Comparison of ENCODE assay signal across 9 cellular contexts in the genomic region with DNA sequence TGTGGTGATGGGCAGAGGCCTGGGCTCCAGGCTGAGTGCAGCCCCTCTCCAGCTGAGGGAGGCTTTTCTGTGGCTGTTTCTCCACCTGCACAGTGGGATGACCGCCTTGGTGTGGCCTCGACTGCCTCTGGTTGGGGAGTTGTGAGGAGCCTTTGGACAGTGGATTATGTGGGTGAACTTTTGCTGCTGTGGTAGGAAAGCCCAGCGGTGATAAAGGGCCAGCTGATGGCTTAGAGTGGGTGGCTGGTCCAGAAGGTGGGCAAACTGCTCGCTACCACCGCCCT. TPM values are rescaled to one million over a fixed set of nuclear protein-coding genes. Genes with fewer than 3 reads are reported as not detected.
A peak's percentile ranks its signal among the peaks of the same experiment; 100 is the strongest.
DNase-seq lines count a peak whose midpoint lies in the region; ATAC-seq, FAIRE-seq and TF ChIP-seq lines count a peak whose summit lies in the region.
"Had no signal": no experiment of that assay in that cellular context is flagged by ENCODE, and none has a peak within 500 bp of the region (broad histone marks: within the 10 kb centered on the region; RNA-seq: fewer than 3 reads in every experiment).

No MANE protein-coding gene starts in this region.

- TF ChIP-seq POLR2A in adrenal gland (IDR thresholded peaks at IDR 0.05): no peak
- TF ChIP-seq POLR2A in HepG2 (IDR thresholded peaks at IDR 0.05; ENCODE audit: insufficient read depth in 1 of 2, low read depth in 2 of 2, low read length in 2 of 2): no peak

- H4K20me1 ChIP-seq in HepG2 (ENCODE audit: insufficient read depth, low read length): no peaks in the 10 kb centered on the region

- peak overlapping the region; percentile 84 for H3K4me2 ChIP-seq in HepG2 (ENCODE audit: low read depth, low read length)

- no peaks in the 10 kb centered on the region for H3K9me3 ChIP-seq in adrenal gland (replicated peaks in 1 of 3)
- no peaks in the 10 kb centered on the region for H3K9me3 ChIP-seq in HepG2 (ENCODE audit: low read length)
- no peaks in the 10 kb centered on the region for H3K9me3 ChIP-seq in thoracic aorta

- H3K27ac ChIP-seq in adrenal gland (peak overlapping the region in 4 of 5 donors; percentile 88 to 95 (median 91)), HepG2 (ENCODE audit: extremely low read length, insufficient read depth, low read length) (peak overlapping the region; percentile 94), thoracic aorta (no peak overlapping the region)

- no peak for DNase-seq in activated T-cell treated with anti-CD3 and anti-CD28 coated beads, Interleukin-2, amount 50 U/mL, for 24 hours
- no peak for DNase-seq in activated T-cell treated with anti-CD3 and anti-CD28 coated beads, Interleukin-2, amount 50 U/mL, for 48 hours
- peak in 1 of 7 donors; percentile 57 for DNase-seq in adrenal gland
- DNase-seq in HepG2 (ENCODE audit: low spot score): no peak
- DNase-seq in thoracic aorta (ENCODE audit: low spot score): no peak
- DNase-seq in NCI-H2171 treated with DMSO at 0.1 percent for 48 hours (lab: John Stamatoyannopoulos, UW): no peak
- DNase-seq in NCI-H446 (lab: John Stamatoyannopoulos, UW): no peak

- H3K27ac Mint-ChIP-seq in activated T-cell treated with anti-CD3 and anti-CD28 coated beads, Interleukin-2, amount 50 U/mL, for 24 hours: peak overlapping the region; percentile 99

- H3K4me1 ChIP-seq in adrenal gland (replicated peaks in 1 of 2) (peaks cover 28 to 45% of the 10 kb centered on the region in 2 donors), HepG2 (ENCODE audit: insufficient read depth, low read length) (peaks cover 63% of the 10 kb centered on the region), thoracic aorta (ENCODE audit: control insufficient read depth in 1 of 2, low read depth in 2 of 2) (peaks cover 13 to 44% of the 10 kb centered on the region in 2 donors)

- peak overlapping the region; percentile 88 for H3K9ac ChIP-seq in HepG2 (ENCODE audit: insufficient read depth, low read depth, low read length)

- POLR2A ChIA-PET in HepG2 (lab: Yijun Ruan, JAX): interaction anchor here (0.9 to 5.5 kb wide), 16 partner anchors 13 to 122 kb away, joined by 3 to 103 read pairs (median 5); a partner anchor contains a TSS

- H2AFZ ChIP-seq in HepG2 (ENCODE audit: low read length): no peak overlapping the region

- peaks cover 43% of the 10 kb centered on the region for H3K4me1 Mint-ChIP-seq in activated T-cell treated with anti-CD3 and anti-CD28 coated beads, Interleukin-2, amount 50 U/mL, for 24 hours (ENCODE audit: low read depth)

- peaks cover 31% of the 10 kb centered on the region for H3K27me3 Mint-ChIP-seq in activated T-cell treated with anti-CD3 and anti-CD28 coated beads, Interleukin-2, amount 50 U/mL, for 24 hours

- FAIRE-seq in HepG2 (lab: Jason Lieb, UNC): no peak

- H3K79me2 ChIP-seq in HepG2 (ENCODE audit: insufficient read depth, low read length): peaks cover 15% of the 10 kb centered on the region

- H3K36me3 Mint-ChIP-seq in activated T-cell treated with anti-CD3 and anti-CD28 coated beads, Interleukin-2, amount 50 U/mL, for 24 hours (ENCODE audit: low read depth): peaks cover 27% of the 10 kb centered on the region

- TF ChIP-seq EP300 in HepG2 (IDR thresholded peaks at IDR 0.05; ENCODE audit: low read depth in 2 of 2, low read length in 2 of 2): no peak
- TF ChIP-seq EP300 in HepG2 (CRISPR knock-in tag; IDR thresholded peaks at IDR 0.05; ENCODE audit: borderline replicate concordance): no peak

- H3K9me3 Mint-ChIP-seq in activated T-cell treated with anti-CD3 and anti-CD28 coated beads, Interleukin-2, amount 50 U/mL, for 24 hours: no peaks in the 10 kb centered on the region

- ATAC-seq in HepG2 (no peak), thoracic aorta (ENCODE audit: insufficient number of reproducible peaks, low FRiP score, low read depth) (no peak), GM21360 (IDR thresholded peaks at IDR 0.05; ENCODE audit: unreplicated experiment) (no peak)

- CTCF ChIA-PET in HepG2 (lab: Yijun Ruan, JAX; ENCODE audit: low intra/inter-chr PET ratio, low total read pairs): interaction anchor here (1.3 to 2.4 kb wide), 2 partner anchors 32 to 100 kb away, joined by 7 to 12 read pairs; no protein-coding TSS in a partner anchor

- H3K36me3 ChIP-seq in adrenal gland (replicated peaks in 1 of 2) (no peaks in the 10 kb centered on the region), HepG2 (replicated peaks in 1 of 2; ENCODE audit: control insufficient read depth in 1 of 2, insufficient read depth in 2 of 2, low read length in 2 of 2) (no peaks in the 10 kb centered on the region), thoracic aorta (no peaks in the 10 kb centered on the region)

- intact Hi-C loops in adrenal gland (cut with DNase I): no loop called here
- intact Hi-C loops in HepG2 (cut with micrococcal nuclease; ENCODE audit: unreplicated experiment): loop anchor here (2.0 to 10.0 kb wide), 3 partner anchors 33 to 119 kb away; a partner anchor contains a TSS

- no peak for TF ChIP-seq CTCF in adrenal gland (IDR thresholded peaks at IDR 0.05)
- TF ChIP-seq CTCF in HepG2 (CRISPR knock-in tag; IDR thresholded peaks at IDR 0.05): no peak
- no peak for TF ChIP-seq CTCF in thoracic aorta (IDR thresholded peaks at IDR 0.05)

- peak overlapping the region; percentile 86 for H3K4me3 Mint-ChIP-seq in activated T-cell treated with anti-CD3 and anti-CD28 coated beads, Interleukin-2, amount 50 U/mL, for 24 hours

- H3K4me3 ChIP-seq in adrenal gland: peak overlapping the region in 1 of 4 donors; percentile 41
- peak overlapping the region; percentile 51 to 79 (median 70); a peak in 5 of 6 replicates for H3K4me3 ChIP-seq in HepG2 (replicated peaks in 1 of 3; ENCODE audit: insufficient read depth in 1 of 3, low read depth in 2 of 3, low read length in 3 of 3)
- peak overlapping the region; percentile 92 for H3K4me3 ChIP-seq in thoracic aorta

- in situ Hi-C loops in HepG2 (cut with HindIII; ENCODE audit: extremely low pct_ligation_motif_present, low pct_unique_long_range_greater_than_20kb): loop anchor here (5.0 kb wide), 1 partner anchor 62 kb away; a partner anchor contains a TSS

- TF ChIP-seq RAD21 in HepG2 (CRISPR knock-in tag; IDR thresholded peaks at IDR 0.05): no peak

- WGBS in adrenal gland, 4 donors: 39 to 65% (median 56%) methylated on average over 4 to 5 of the region's 5 CpGs
- WGBS in HepG2 (ENCODE audit: low lambda C conversion rate): 18% methylated on average over 3 of the region's 5 CpGs

- H3K27me3 ChIP-seq in adrenal gland: peaks cover 13% of the 10 kb centered on the region
- peaks cover 4 to 19% of the 10 kb centered on the region in 2 experiments; a peak in 4 of 5 replicates for H3K27me3 ChIP-seq in HepG2 (ENCODE audit: control insufficient read depth in 1 of 2, insufficient read depth in 2 of 2, low read length in 2 of 2)
- H3K27me3 ChIP-seq in thoracic aorta (replicated peaks; ENCODE audit: insufficient read depth): no peaks in the 10 kb centered on the region

- BruUV-seq in HepG2 (replicated peaks; lab: Mats Ljungman, UMichigan): no TSS peak

RNA-seq across cellular contexts. Expression of a gene that starts 1.4 kb away (rescaled TPM):
- total RNA-seq in adrenal gland: 10 to 100 TPM; 33.2 to 74.4 (median 58.7) TPM
- 10 to 100 TPM; 18.2 to 62.1 (median 56.0) TPM for polyA plus RNA-seq in adrenal gland
- 28.3 and 36.3 TPM in 2 replicates for total RNA-seq in HepG2 (2016; rRNA removed; fragmentation: Illumina TruSeq; extraction: Trizol)
- 21.0 and 23.1 TPM in 2 replicates for total RNA-seq in HepG2 (2016; cell fraction: cytosol; rRNA removed; fragmentation: Illumina TruSeq; extraction: Trizol; ENCODE audit: low read depth)
- 26.0 and 36.9 TPM in 2 replicates for total RNA-seq in HepG2 (2016; cell fraction: insoluble cytoplasmic fraction; rRNA removed; fragmentation: Illumina TruSeq; extraction: Trizol)
- total RNA-seq in HepG2 (2016; cell fraction: membrane; rRNA removed; fragmentation: Illumina TruSeq; extraction: Trizol): 46.3 and 50.0 TPM in 2 replicates
- 18.8 and 23.8 TPM in 2 replicates for total RNA-seq in HepG2 (2016; cell fraction: nucleus; rRNA removed; fragmentation: Illumina TruSeq; extraction: Trizol)
- 18.1 and 24.3 TPM in 2 replicates for polyA plus RNA-seq in HepG2 (2011; rRNA removed)
- polyA plus RNA-seq in HepG2 (2011; cell fraction: cytosol; rRNA removed): 23.6 and 37.4 TPM in 2 replicates
- polyA plus RNA-seq in HepG2 (2011; cell fraction: nucleus; rRNA removed): 31.2 and 32.0 TPM in 2 replicates
- polyA plus RNA-seq in HepG2 (2012): 15.3 and 20.7 TPM in 2 replicates
- 15.0 and 16.3 TPM in 2 replicates for polyA plus RNA-seq in HepG2 (2016; cell fraction: cytosol; fragmentation: Illumina TruSeq; extraction: Trizol; ENCODE audit: low read depth)
- polyA plus RNA-seq in HepG2 (2016; cell fraction: insoluble cytoplasmic fraction; fragmentation: Illumina TruSeq; extraction: Trizol; ENCODE audit: low read depth): 19.1 and 21.1 TPM in 2 replicates
- 25.2 and 26.9 TPM in 2 replicates for polyA plus RNA-seq in HepG2 (2016; cell fraction: membrane; fragmentation: Illumina TruSeq; extraction: Trizol; ENCODE audit: low read depth)
- 37.3 and 45.3 TPM in 2 replicates for polyA plus RNA-seq in HepG2 (2016; cell fraction: nucleus; fragmentation: Illumina TruSeq; extraction: Trizol; ENCODE audit: insufficient read depth, low read depth)
- 28.9 and 57.4 TPM in 2 replicates for polyA minus RNA-seq in HepG2 (2011; rRNA and poly(A)+ RNA removed; ENCODE audit: low replicate concordance)
- polyA minus RNA-seq in HepG2 (2011; cell fraction: cytosol; rRNA and poly(A)+ RNA removed): 13.1 and 14.8 TPM in 2 replicates
- 10.8 and 12.1 TPM in 2 replicates for polyA minus RNA-seq in HepG2 (2011; cell fraction: nucleus; rRNA and poly(A)+ RNA removed)
- total RNA-seq in thoracic aorta: 10 to 100 TPM; 33.4 to 46.0 TPM

RNA-seq across cellular contexts. Expression of a gene that starts 3.8 kb away (rescaled TPM):
- total RNA-seq in adrenal gland (under 1 TPM in 1 of 8 donors, not detected in 7; 0.69 TPM), HepG2 (2016; rRNA removed; fragmentation: Illumina TruSeq; extraction: Trizol) (0.22 and 0.73 TPM in 2 replicates), thoracic aorta (not detected)
- polyA plus RNA-seq in adrenal gland (1 to 10 TPM in 1 of 3 donors, under 1 TPM in 1, not detected in 1; 0.74 to 1.2 TPM), HepG2 (2011; rRNA removed) (0.16 and 0.48 TPM in 2 replicates)
- not detected in 2 replicates for total RNA-seq in HepG2 (2016; cell fraction: cytosol; rRNA removed; fragmentation: Illumina TruSeq; extraction: Trizol; ENCODE audit: low read depth)
- 0.49 and 0.52 TPM in 2 replicates for total RNA-seq in HepG2 (2016; cell fraction: insoluble cytoplasmic fraction; rRNA removed; fragmentation: Illumina TruSeq; extraction: Trizol)
- total RNA-seq in HepG2 (2016; cell fraction: membrane; rRNA removed; fragmentation: Illumina TruSeq; extraction: Trizol): 0.34 TPM in 1 of 2 replicates, not detected in the other
- not detected in 2 replicates for total RNA-seq in HepG2 (2016; cell fraction: nucleus; rRNA removed; fragmentation: Illumina TruSeq; extraction: Trizol)
- polyA plus RNA-seq in HepG2 (2011; cell fraction: cytosol; rRNA removed): 0.26 and 0.66 TPM in 2 replicates
- polyA plus RNA-seq in HepG2 (2011; cell fraction: nucleus; rRNA removed): 0.38 TPM in 1 of 2 replicates, not detected in the other
- polyA plus RNA-seq in HepG2 (2012): 0.23 TPM in 1 of 2 replicates, not detected in the other
- polyA plus RNA-seq in HepG2 (2016; cell fraction: cytosol; fragmentation: Illumina TruSeq; extraction: Trizol; ENCODE audit: low read depth): 0.15 and 0.65 TPM in 2 replicates
- polyA plus RNA-seq in HepG2 (2016; cell fraction: insoluble cytoplasmic fraction; fragmentation: Illumina TruSeq; extraction: Trizol; ENCODE audit: low read depth): 0.59 TPM in 1 of 2 replicates, not detected in the other
- polyA plus RNA-seq in HepG2 (2016; cell fraction: membrane; fragmentation: Illumina TruSeq; extraction: Trizol; ENCODE audit: low read depth): 0.44 TPM in 1 of 2 replicates, not detected in the other
- 1.2 TPM in 1 of 2 replicates, not detected in the other for polyA plus RNA-seq in HepG2 (2016; cell fraction: nucleus; fragmentation: Illumina TruSeq; extraction: Trizol; ENCODE audit: insufficient read depth, low read depth)
- 0.42 TPM in 1 of 2 replicates, not detected in the other for polyA minus RNA-seq in HepG2 (2011; rRNA and poly(A)+ RNA removed; ENCODE audit: low replicate concordance)
- not detected in 2 replicates for polyA minus RNA-seq in HepG2 (2011; cell fraction: cytosol; rRNA and poly(A)+ RNA removed)
- polyA minus RNA-seq in HepG2 (2011; cell fraction: nucleus; rRNA and poly(A)+ RNA removed): not detected in 2 replicates
- total RNA-seq: kidney epithelial cell had no signal

RNA-seq across cellular contexts. Expression of a gene that starts 12.9 kb away (rescaled TPM):
- total RNA-seq in adrenal gland (under 1 TPM in 1 of 8 donors, not detected in 7; 0.54 TPM), HepG2 (2016; rRNA removed; fragmentation: Illumina TruSeq; extraction: Trizol) (not detected in 2 replicates), thoracic aorta (not detected)
- polyA plus RNA-seq in adrenal gland (under 1 TPM in 1 of 3 donors, not detected in 2; 0.10 TPM), HepG2 (2011; rRNA removed) (not detected in 2 replicates)
- not detected in 2 replicates for total RNA-seq in HepG2 (2016; cell fraction: cytosol; rRNA removed; fragmentation: Illumina TruSeq; extraction: Trizol; ENCODE audit: low read depth)
- total RNA-seq in HepG2 (2016; cell fraction: insoluble cytoplasmic fraction; rRNA removed; fragmentation: Illumina TruSeq; extraction: Trizol): not detected in 2 replicates
- total RNA-seq in HepG2 (2016; cell fraction: membrane; rRNA removed; fragmentation: Illumina TruSeq; extraction: Trizol): not detected in 2 replicates
- total RNA-seq in HepG2 (2016; cell fraction: nucleus; rRNA removed; fragmentation: Illumina TruSeq; extraction: Trizol): not detected in 2 replicates
- polyA plus RNA-seq in HepG2 (2011; cell fraction: cytosol; rRNA removed): not detected in 2 replicates
- polyA plus RNA-seq in HepG2 (2011; cell fraction: nucleus; rRNA removed): not detected in 2 replicates
- not detected in 2 replicates for polyA plus RNA-seq in HepG2 (2012)
- polyA plus RNA-seq in HepG2 (2016; cell fraction: cytosol; fragmentation: Illumina TruSeq; extraction: Trizol; ENCODE audit: low read depth): not detected in 2 replicates
- polyA plus RNA-seq in HepG2 (2016; cell fraction: insoluble cytoplasmic fraction; fragmentation: Illumina TruSeq; extraction: Trizol; ENCODE audit: low read depth): not detected in 2 replicates
- polyA plus RNA-seq in HepG2 (2016; cell fraction: membrane; fragmentation: Illumina TruSeq; extraction: Trizol; ENCODE audit: low read depth): not detected in 2 replicates
- polyA plus RNA-seq in HepG2 (2016; cell fraction: nucleus; fragmentation: Illumina TruSeq; extraction: Trizol; ENCODE audit: insufficient read depth, low read depth): not detected in 2 replicates
- 0.21 TPM in 1 of 2 replicates, not detected in the other for polyA minus RNA-seq in HepG2 (2011; rRNA and poly(A)+ RNA removed; ENCODE audit: low replicate concordance)
- not detected in 2 replicates for polyA minus RNA-seq in HepG2 (2011; cell fraction: cytosol; rRNA and poly(A)+ RNA removed)
- polyA minus RNA-seq in HepG2 (2011; cell fraction: nucleus; rRNA and poly(A)+ RNA removed): not detected in 2 replicates
- total RNA-seq: kidney epithelial cell had no signal

RNA-seq across cellular contexts. Expression of a gene that starts 13.4 kb away (rescaled TPM):
- total RNA-seq in adrenal gland (100 to 1,000 TPM; 286 to 991 (median 377) TPM), HepG2 (2016; rRNA removed; fragmentation: Illumina TruSeq; extraction: Trizol) (409 and 492 TPM in 2 replicates), thoracic aorta (100 to 1,000 TPM; 157 to 218 TPM)
- polyA plus RNA-seq in adrenal gland (100 to 1,000 TPM; 362 to 855 (median 658) TPM), HepG2 (2011; rRNA removed) (151 and 186 TPM in 2 replicates)
- 143 and 170 TPM in 2 replicates for total RNA-seq in HepG2 (2016; cell fraction: cytosol; rRNA removed; fragmentation: Illumina TruSeq; extraction: Trizol; ENCODE audit: low read depth)
- 431 and 531 TPM in 2 replicates for total RNA-seq in HepG2 (2016; cell fraction: insoluble cytoplasmic fraction; rRNA removed; fragmentation: Illumina TruSeq; extraction: Trizol)
- 166 and 190 TPM in 2 replicates for total RNA-seq in HepG2 (2016; cell fraction: membrane; rRNA removed; fragmentation: Illumina TruSeq; extraction: Trizol)
- 130 and 144 TPM in 2 replicates for total RNA-seq in HepG2 (2016; cell fraction: nucleus; rRNA removed; fragmentation: Illumina TruSeq; extraction: Trizol)
- 301 and 330 TPM in 2 replicates for polyA plus RNA-seq in HepG2 (2011; cell fraction: cytosol; rRNA removed)
- 78.5 and 80.8 TPM in 2 replicates for polyA plus RNA-seq in HepG2 (2011; cell fraction: nucleus; rRNA removed)
- 233 and 237 TPM in 2 replicates for polyA plus RNA-seq in HepG2 (2012)
- polyA plus RNA-seq in HepG2 (2016; cell fraction: cytosol; fragmentation: Illumina TruSeq; extraction: Trizol; ENCODE audit: low read depth): 138 and 154 TPM in 2 replicates
- 410 and 435 TPM in 2 replicates for polyA plus RNA-seq in HepG2 (2016; cell fraction: insoluble cytoplasmic fraction; fragmentation: Illumina TruSeq; extraction: Trizol; ENCODE audit: low read depth)
- 153 and 156 TPM in 2 replicates for polyA plus RNA-seq in HepG2 (2016; cell fraction: membrane; fragmentation: Illumina TruSeq; extraction: Trizol; ENCODE audit: low read depth)
- 204 and 210 TPM in 2 replicates for polyA plus RNA-seq in HepG2 (2016; cell fraction: nucleus; fragmentation: Illumina TruSeq; extraction: Trizol; ENCODE audit: insufficient read depth, low read depth)
- polyA minus RNA-seq in HepG2 (2011; rRNA and poly(A)+ RNA removed; ENCODE audit: low replicate concordance): 77.3 and 151 TPM in 2 replicates
- polyA minus RNA-seq in HepG2 (2011; cell fraction: cytosol; rRNA and poly(A)+ RNA removed): 51.7 and 73.4 TPM in 2 replicates
- polyA minus RNA-seq in HepG2 (2011; cell fraction: nucleus; rRNA and poly(A)+ RNA removed): 24.2 and 30.1 TPM in 2 replicates

RNA-seq across cellular contexts. Expression of a gene that starts 13.9 kb away (rescaled TPM):
- total RNA-seq in adrenal gland (100 to 1,000 TPM; 324 to 684 (median 429) TPM), HepG2 (2016; rRNA removed; fragmentation: Illumina TruSeq; extraction: Trizol) (215 and 266 TPM in 2 replicates), thoracic aorta (100 to 1,000 TPM in 1 of 2 donors, 10 to 100 TPM in 1; 91.1 to 136 TPM)
- polyA plus RNA-seq in adrenal gland (100 to 1,000 TPM; 403 to 713 (median 555) TPM), HepG2 (2011; rRNA removed) (288 and 311 TPM in 2 replicates)
- 189 and 238 TPM in 2 replicates for total RNA-seq in HepG2 (2016; cell fraction: cytosol; rRNA removed; fragmentation: Illumina TruSeq; extraction: Trizol; ENCODE audit: low read depth)
- 225 and 290 TPM in 2 replicates for total RNA-seq in HepG2 (2016; cell fraction: insoluble cytoplasmic fraction; rRNA removed; fragmentation: Illumina TruSeq; extraction: Trizol)
- 184 and 217 TPM in 2 replicates for total RNA-seq in HepG2 (2016; cell fraction: membrane; rRNA removed; fragmentation: Illumina TruSeq; extraction: Trizol)
- 61.4 and 65.1 TPM in 2 replicates for total RNA-seq in HepG2 (2016; cell fraction: nucleus; rRNA removed; fragmentation: Illumina TruSeq; extraction: Trizol)
- polyA plus RNA-seq in HepG2 (2011; cell fraction: cytosol; rRNA removed): 480 and 511 TPM in 2 replicates
- 86.1 and 95.5 TPM in 2 replicates for polyA plus RNA-seq in HepG2 (2011; cell fraction: nucleus; rRNA removed)
- 188 and 213 TPM in 2 replicates for polyA plus RNA-seq in HepG2 (2012)
- 258 and 314 TPM in 2 replicates for polyA plus RNA-seq in HepG2 (2016; cell fraction: cytosol; fragmentation: Illumina TruSeq; extraction: Trizol; ENCODE audit: low read depth)
- polyA plus RNA-seq in HepG2 (2016; cell fraction: insoluble cytoplasmic fraction; fragmentation: Illumina TruSeq; extraction: Trizol; ENCODE audit: low read depth): 351 and 378 TPM in 2 replicates
- 187 and 232 TPM in 2 replicates for polyA plus RNA-seq in HepG2 (2016; cell fraction: membrane; fragmentation: Illumina TruSeq; extraction: Trizol; ENCODE audit: low read depth)
- polyA plus RNA-seq in HepG2 (2016; cell fraction: nucleus; fragmentation: Illumina TruSeq; extraction: Trizol; ENCODE audit: insufficient read depth, low read depth): 155 and 156 TPM in 2 replicates
- polyA minus RNA-seq in HepG2 (2011; rRNA and poly(A)+ RNA removed; ENCODE audit: low replicate concordance): 66.0 and 255 TPM in 2 replicates
- polyA minus RNA-seq in HepG2 (2011; cell fraction: cytosol; rRNA and poly(A)+ RNA removed): 56.2 and 60.1 TPM in 2 replicates
- polyA minus RNA-seq in HepG2 (2011; cell fraction: nucleus; rRNA and poly(A)+ RNA removed): 17.0 and 18.0 TPM in 2 replicates

Comparison
In these comparisons a context has a peak if more than half of its experiments do, and no peak if none do; other contexts are left out.
1. H3K27ac ChIP-seq: peak in adrenal gland (4 of 5) and HepG2 (single experiment); none in thoracic aorta (0 of 2).